31 cellular contexts compared by ENCODE assay signal in genomic region chr2:161886248-161886647, GRCh38.
DNase-seq lines count a peak whose midpoint lies in the region; ATAC-seq and TF ChIP-seq lines count a peak whose summit lies in the region.
"Had no signal": no experiment of that assay in that cellular context is flagged by ENCODE, and none has a peak within 500 bp of the region (broad histone marks: within the 10 kb centered on the region; RNA-seq: fewer than 3 reads in every experiment).

No MANE protein-coding gene starts in this region.

- POLR2A ChIA-PET in PC-9 (lab: Charles Lee; ENCODE audit: unreplicated experiment) = no interaction called here

- H4K20me1 ChIP-seq in PC-9 (ENCODE audit: insufficient read depth) = no peaks in the 10 kb centered on the region
- H4K20me1 ChIP-seq: BLaER1; BLaER1 treated with 17β-estradiol and CSF1 and Interleukin-3, amounts not matched to agents 10 nM and 100 nM had no signal

- H3K4me1 ChIP-seq in left lung = no peaks in the 10 kb centered on the region
- H3K4me1 ChIP-seq in lower lobe of right lung = no peaks in the 10 kb centered on the region
- no peaks in the 10 kb centered on the region for H3K4me1 ChIP-seq in upper lobe of right lung
- no peaks in the 10 kb centered on the region for H3K4me1 ChIP-seq in PC-9 (replicated peaks; ENCODE audit: insufficient read depth)
- no peaks in the 10 kb centered on the region for H3K4me1 ChIP-seq in ascending aorta
- H3K4me1 ChIP-seq: A549, BE2C, BLaER1, Caco-2 had no signal

- ATAC-seq in left lung (peak; percentile 76), lower lobe of right lung (peak; percentile 31 to 56), upper lobe of right lung (peak; percentile 43), HG03432 (IDR thresholded peaks at IDR 0.05; ENCODE audit: unreplicated experiment) (no peak)
- ATAC-seq: A549; CD8-positive, alpha-beta T cell had no signal

- H3K4me3 ChIP-seq in left lung (no peak overlapping the region), lower lobe of right lung (no peak overlapping the region), upper lobe of right lung (no peak overlapping the region), PC-9 (no peak overlapping the region), ascending aorta (no peak overlapping the region)
- H3K4me3 ChIP-seq: A549; BLaER1; BLaER1 treated with 17β-estradiol and CSF1 and Interleukin-3, amounts not matched to agents 10 nM and 100 nM had no signal

- no peaks in the 10 kb centered on the region for H3F3A ChIP-seq in PC-9 (ENCODE audit: insufficient read depth, low read depth)

- H3K4me2 ChIP-seq in PC-9 = no peak overlapping the region
- H3K4me2 ChIP-seq: A549; BLaER1; BLaER1 treated with 17β-estradiol and CSF1 and Interleukin-3, amounts not matched to agents 10 nM and 100 nM had no signal

- no peaks in the 10 kb centered on the region for H3K27me3 ChIP-seq in left lung
- no peaks in the 10 kb centered on the region for H3K27me3 ChIP-seq in lower lobe of right lung (ENCODE audit: low read depth)
- no peaks in the 10 kb centered on the region for H3K27me3 ChIP-seq in upper lobe of right lung
- H3K27me3 ChIP-seq in PC-9 (ENCODE audit: insufficient read depth, low read depth) = no peaks in the 10 kb centered on the region
- no peaks in the 10 kb centered on the region for H3K27me3 ChIP-seq in ascending aorta
- H3K27me3 ChIP-seq: BE2C, BLaER1 had no signal

- intact Hi-C loops in left lung (cut with DNase I) (no loop called here), lower lobe of right lung (cut with DNase I) (no loop called here), upper lobe of right lung (cut with DNase I) (no loop called here), PC-9 (cut with micrococcal nuclease; ENCODE audit: unreplicated experiment) (no loop called here), ascending aorta (cut with DNase I) (no loop called here)

- H3K36me3 ChIP-seq in left lung = no peaks in the 10 kb centered on the region
- no peaks in the 10 kb centered on the region for H3K36me3 ChIP-seq in lower lobe of right lung
- H3K36me3 ChIP-seq in upper lobe of right lung = no peaks in the 10 kb centered on the region
- no peaks in the 10 kb centered on the region for H3K36me3 ChIP-seq in PC-9 (ENCODE audit: low read depth)
- H3K36me3 ChIP-seq in ascending aorta = no peaks in the 10 kb centered on the region
- H3K36me3 ChIP-seq: BE2C; BLaER1; BLaER1 treated with 17β-estradiol and CSF1 and Interleukin-3, amounts not matched to agents 10 nM and 100 nM had no signal

- no peak for DNase-seq in left lung
- no peak for DNase-seq in lower lobe of right lung
- DNase-seq in upper lobe of right lung = no peak
- no peak for DNase-seq in PC-9
- DNase-seq in ascending aorta (ENCODE audit: low spot score in 2 of 2) = no peak
- DNase-seq: 8988T; ACHN; AML-193; BE2C; C1 segment of cervical spinal cord; Caco-2; Calu3; CD4-positive, alpha-beta memory T cell; CD4-positive, alpha-beta T cell; CD4-positive, CD25-positive, alpha-beta regulatory T cell; CD8-positive, alpha-beta memory T cell; CD8-positive, alpha-beta T cell; COR-L47; DMS 273 treated with DMSO at 0.1 percent for 48 hours; DMS153; DMS53; DMS79; DMS79 treated with DMSO at 0.1 percent for 48 hours; DND-41; EL had no signal

- TF ChIP-seq CTCF in left lung (IDR thresholded peaks at IDR 0.05) (no peak), lower lobe of right lung (IDR thresholded peaks at IDR 0.05) (no peak), upper lobe of right lung (IDR thresholded peaks at IDR 0.05) (no peak), PC-9 (conservative IDR thresholded peaks at IDR 0.05) (no peak), ascending aorta (IDR thresholded peaks at IDR 0.05) (no peak)

- no TSS peak for BruUV-seq in PC-9 (replicated peaks; lab: Mats Ljungman, UMichigan)

- CTCF ChIA-PET in PC-9 (lab: Charles Lee) = no interaction called here

- H2AFZ ChIP-seq in PC-9 = no peak overlapping the region

- H3K27ac ChIP-seq in left lung (no peak overlapping the region), lower lobe of right lung (no peak overlapping the region), upper lobe of right lung (no peak overlapping the region), PC-9 (no peak overlapping the region), ascending aorta (no peak overlapping the region)
- H3K27ac ChIP-seq: 22Rv1; A549; BLaER1; BLaER1 treated with 17β-estradiol and CSF1 and Interleukin-3, amounts not matched to agents 10 nM and 100 nM; C4-2B had no signal

- no peaks in the 10 kb centered on the region for H3K9me2 ChIP-seq in PC-9 (ENCODE audit: insufficient read depth)

- H3K9me3 ChIP-seq in left lung = no peaks in the 10 kb centered on the region
- no peaks in the 10 kb centered on the region for H3K9me3 ChIP-seq in lower lobe of right lung
- no peaks in the 10 kb centered on the region for H3K9me3 ChIP-seq in upper lobe of right lung
- no peaks in the 10 kb centered on the region for H3K9me3 ChIP-seq in PC-9 (ENCODE audit: insufficient read depth, low read depth)
- H3K9me3 ChIP-seq in ascending aorta = no peaks in the 10 kb centered on the region
- H3K9me3 ChIP-seq: A549; BE2C; BLaER1; BLaER1 treated with 17β-estradiol and CSF1 and Interleukin-3, amounts not matched to agents 10 nM and 100 nM; Caco-2 had no signal

- no peaks in the 10 kb centered on the region for H3K79me2 ChIP-seq in PC-9 (ENCODE audit: low read depth)
